1 cellular context compared by ENCODE assay signal in genomic region chr3:99875925-99876781, GRCh38.
TF ChIP-seq lines count a peak whose summit lies in the region.

No MANE protein-coding gene starts in this region.

TF ChIP-seq in HEK293, 187 proteins besides CTCF, POLR2A, EP300 and RAD21 (continued from another document):
- TF ChIP-seq PATZ1 (tag by site-specific recombination; IDR thresholded peaks at IDR 0.05) (0 out of 2 replicates have a peak, but pooled peaks have one; percentile 18), ZNF391 (tag by site-specific recombination; IDR thresholded peaks at IDR 0.05; ENCODE audit: borderline replicate concordance, low read depth) (no peak), KLF16 (tag by site-specific recombination; IDR thresholded peaks at IDR 0.05) (no peak), ZNF423 (tag by site-specific recombination; IDR thresholded peaks at IDR 0.05) (no peak), ZSCAN30 (tag by site-specific recombination; IDR thresholded peaks at IDR 0.05) (peak; percentile 55; the same call in 1 of the 2 replicates), ZNF785 (tag by site-specific recombination; IDR thresholded peaks at IDR 0.05) (no peak), ZNF521 (tag by site-specific recombination; IDR thresholded peaks at IDR 0.05) (no peak), ZBTB48 (tag by site-specific recombination; IDR thresholded peaks at IDR 0.05) (peak; percentile 70; the same call in 1 of the 2 replicates), ZNF571 (tag by site-specific recombination; IDR thresholded peaks at IDR 0.05) (no peak), ZBTB20 (tag by site-specific recombination; IDR thresholded peaks at IDR 0.05) (peak; percentile 57; the same call in 1 of the 2 replicates), ZBTB17 (tag by site-specific recombination; IDR thresholded peaks at IDR 0.05) (0 out of 2 replicates have a peak, but pooled peaks have one; percentile 14), ZBTB6 (tag by site-specific recombination; IDR thresholded peaks at IDR 0.05) (no peak), SETDB1 (IDR thresholded peaks at IDR 0.05; ENCODE audit: insufficient read length, low read length) (no peak), GLIS1 (tag by site-specific recombination; IDR thresholded peaks at IDR 0.05) (peak; percentile 15; the same call in 1 of the 2 replicates), EGR2 (tag by site-specific recombination; IDR thresholded peaks at IDR 0.05; ENCODE audit: low read depth) (no peak), ZNF660 (tag by site-specific recombination; IDR thresholded peaks at IDR 0.05) (peak; percentile 48; the same call in 1 of the 2 replicates), SP2 (tag by site-specific recombination; IDR thresholded peaks at IDR 0.05) (no peak), ZNF211 (tag by site-specific recombination; IDR thresholded peaks at IDR 0.05; ENCODE audit: low read depth) (no peak), ZNF335 (tag by site-specific recombination; conservative IDR thresholded peaks at IDR 0.05) (peak; percentile 77), KLF10 (tag by site-specific recombination; IDR thresholded peaks at IDR 0.05) (peak; percentile 31; the same call in 1 of the 2 replicates), ZNF223 (tag by site-specific recombination; IDR thresholded peaks at IDR 0.05) (no peak), ZBTB10 (tag by site-specific recombination; IDR thresholded peaks at IDR 0.05) (no peak), HOXD13 (CRISPR knock-in tag; IDR thresholded peaks at IDR 0.05; ENCODE audit: borderline replicate concordance) (no peak), ATF2 (tag by site-specific recombination; IDR thresholded peaks at IDR 0.05; ENCODE audit: low read depth) (peak; percentile 60; the same call in 1 of the 2 replicates)
- TF ChIP-seq, protein P1, sequence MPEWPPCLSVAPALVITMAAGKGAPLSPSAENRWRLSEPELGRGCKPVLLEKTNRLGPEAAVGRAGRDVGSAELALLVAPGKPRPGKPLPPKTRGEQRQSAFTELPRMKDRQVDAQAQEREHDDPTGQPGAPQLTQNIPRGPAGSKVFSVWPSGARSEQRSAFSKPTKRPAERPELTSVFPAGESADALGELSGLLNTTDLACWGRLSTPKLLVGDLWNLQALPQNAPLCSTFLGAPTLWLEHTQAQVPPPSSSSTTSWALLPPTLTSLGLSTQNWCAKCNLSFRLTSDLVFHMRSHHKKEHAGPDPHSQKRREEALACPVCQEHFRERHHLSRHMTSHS (tag by site-specific recombination; IDR thresholded peaks at IDR 0.05) = no peak
- TF ChIP-seq, protein P2, sequence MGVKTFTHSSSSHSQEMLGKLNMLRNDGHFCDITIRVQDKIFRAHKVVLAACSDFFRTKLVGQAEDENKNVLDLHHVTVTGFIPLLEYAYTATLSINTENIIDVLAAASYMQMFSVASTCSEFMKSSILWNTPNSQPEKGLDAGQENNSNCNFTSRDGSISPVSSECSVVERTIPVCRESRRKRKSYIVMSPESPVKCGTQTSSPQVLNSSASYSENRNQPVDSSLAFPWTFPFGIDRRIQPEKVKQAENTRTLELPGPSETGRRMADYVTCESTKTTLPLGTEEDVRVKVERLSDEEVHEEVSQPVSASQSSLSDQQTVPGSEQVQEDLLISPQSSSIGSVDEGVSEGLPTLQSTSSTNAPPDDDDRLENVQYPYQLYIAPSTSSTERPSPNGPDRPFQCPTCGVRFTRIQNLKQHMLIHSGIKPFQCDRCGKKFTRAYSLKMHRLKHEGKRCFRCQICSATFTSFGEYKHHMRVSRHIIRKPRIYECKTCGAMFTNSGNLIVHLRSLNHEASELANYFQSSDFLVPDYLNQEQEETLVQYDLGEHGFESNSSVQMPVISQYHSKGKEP (tag by site-specific recombination; IDR thresholded peaks at IDR 0.05) = no peak
- TF ChIP-seq, protein P3, sequence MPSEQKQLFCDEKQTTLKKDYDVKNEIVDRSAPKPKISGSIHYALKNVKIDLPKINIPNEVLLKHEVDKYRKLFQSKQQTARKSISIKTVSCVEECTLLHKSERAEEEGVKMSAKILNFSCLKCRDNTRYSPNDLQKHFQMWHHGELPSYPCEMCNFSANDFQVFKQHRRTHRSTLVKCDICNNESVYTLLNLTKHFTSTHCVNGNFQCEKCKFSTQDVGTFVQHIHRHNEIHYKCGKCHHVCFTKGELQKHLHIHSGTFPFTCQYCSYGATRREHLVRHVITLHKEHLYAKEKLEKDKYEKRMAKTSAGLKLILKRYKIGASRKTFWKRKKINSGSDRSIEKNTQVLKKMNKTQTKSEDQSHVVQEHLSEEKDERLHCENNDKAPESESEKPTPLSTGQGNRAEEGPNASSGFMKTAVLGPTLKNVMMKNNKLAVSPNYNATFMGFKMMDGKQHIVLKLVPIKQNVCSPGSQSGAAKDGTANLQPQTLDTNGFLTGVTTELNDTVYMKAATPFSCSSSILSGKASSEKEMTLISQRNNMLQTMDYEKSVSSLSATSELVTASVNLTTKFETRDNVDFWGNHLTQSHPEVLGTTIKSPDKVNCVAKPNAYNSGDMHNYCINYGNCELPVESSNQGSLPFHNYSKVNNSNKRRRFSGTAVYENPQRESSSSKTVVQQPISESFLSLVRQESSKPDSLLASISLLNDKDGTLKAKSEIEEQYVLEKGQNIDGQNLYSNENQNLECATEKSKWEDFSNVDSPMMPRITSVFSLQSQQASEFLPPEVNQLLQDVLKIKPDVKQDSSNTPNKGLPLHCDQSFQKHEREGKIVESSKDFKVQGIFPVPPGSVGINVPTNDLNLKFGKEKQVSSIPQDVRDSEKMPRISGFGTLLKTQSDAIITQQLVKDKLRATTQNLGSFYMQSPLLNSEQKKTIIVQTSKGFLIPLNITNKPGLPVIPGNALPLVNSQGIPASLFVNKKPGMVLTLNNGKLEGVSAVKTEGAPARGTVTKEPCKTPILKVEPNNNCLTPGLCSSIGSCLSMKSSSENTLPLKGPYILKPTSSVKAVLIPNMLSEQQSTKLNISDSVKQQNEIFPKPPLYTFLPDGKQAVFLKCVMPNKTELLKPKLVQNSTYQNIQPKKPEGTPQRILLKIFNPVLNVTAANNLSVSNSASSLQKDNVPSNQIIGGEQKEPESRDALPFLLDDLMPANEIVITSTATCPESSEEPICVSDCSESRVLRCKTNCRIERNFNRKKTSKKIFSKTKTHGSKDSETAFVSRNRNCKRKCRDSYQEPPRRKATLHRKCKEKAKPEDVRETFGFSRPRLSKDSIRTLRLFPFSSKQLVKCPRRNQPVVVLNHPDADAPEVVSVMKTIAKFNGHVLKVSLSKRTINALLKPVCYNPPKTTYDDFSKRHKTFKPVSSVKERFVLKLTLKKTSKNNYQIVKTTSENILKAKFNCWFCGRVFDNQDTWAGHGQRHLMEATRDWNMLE (tag by site-specific recombination; conservative IDR thresholded peaks at IDR 0.05; ENCODE audit: low read depth) = no peak
TF ChIP-seq in HEK293: peak in this region for 13.
